In genomic region chr4:123809864-123810263, GRCh38 we compare ENCODE assay signal across 29 cellular contexts.
"Had no signal": no experiment of that assay in that cellular context is flagged by ENCODE, and none has a peak within 500 bp of the region (broad histone marks: within the 10 kb centered on the region; RNA-seq: fewer than 3 reads in every experiment).

No MANE protein-coding gene starts in this region.

- H3K27ac Mint-ChIP-seq: dendritic cell treated with granulocyte-macrophage colony-stimulating factor and Interleukin-4, amounts not matched to agents 40 ng/mL and 50 ng/mL, for 4 days; effector memory CD8-positive, alpha-beta T cell; endodermal cell had no signal

- H3K4me1 ChIP-seq: colonic mucosa had no signal

- H3K27me3 ChIP-seq: colonic mucosa, dorsolateral prefrontal cortex, esophagus muscularis mucosa, esophagus squamous epithelium, foreskin keratinocyte, gastrocnemius medialis, gastroesophageal sphincter, heart left ventricle, heart right ventricle had no signal

- H3K27me3 Mint-ChIP-seq: effector memory CD8-positive, alpha-beta T cell had no signal

- H3K9me3 Mint-ChIP-seq: dendritic cell treated with granulocyte-macrophage colony-stimulating factor and Interleukin-4, amounts not matched to agents 40 ng/mL and 50 ng/mL, for 4 days; effector memory CD8-positive, alpha-beta T cell; endodermal cell had no signal

- H3K4me3 ChIP-seq: colonic mucosa, coronary artery, dorsolateral prefrontal cortex, esophagus muscularis mucosa, esophagus squamous epithelium, gastrocnemius medialis, gastroesophageal sphincter, heart left ventricle, heart right ventricle had no signal

- ATAC-seq: effector memory CD8-positive, alpha-beta T cell; esophagus mucosa; foreskin keratinocyte; gastrocnemius medialis; gastroesophageal sphincter; heart left ventricle; heart right ventricle had no signal

- H3K4me3 Mint-ChIP-seq: dendritic cell treated with granulocyte-macrophage colony-stimulating factor and Interleukin-4, amounts not matched to agents 40 ng/mL and 50 ng/mL, for 4 days; effector memory CD8-positive, alpha-beta T cell; endodermal cell had no signal

- H3K9me3 ChIP-seq: colonic mucosa, esophagus muscularis mucosa, esophagus squamous epithelium, gastrocnemius medialis, gastroesophageal sphincter, heart left ventricle, heart right ventricle had no signal

- H3K4me1 Mint-ChIP-seq: endodermal cell had no signal

- DNase-seq: colonic mucosa; cortex of kidney; dermis blood vessel endothelial cell; dorsolateral prefrontal cortex; effector CD4-positive, alpha-beta T cell; effector CD8-positive, alpha-beta T cell; effector memory CD4-positive, alpha-beta T cell; effector memory CD8-positive, alpha-beta T cell; endodermal cell; erythroblast; esophagus squamous epithelium; foreskin fibroblast; foreskin keratinocyte; foreskin melanocyte; gastrocnemius medialis; glutamatergic neuron; head of caudate nucleus; heart left ventricle; heart right ventricle had no signal

- FAIRE-seq: colon, endometrium, endothelial cell of umbilical vein, frontal cortex had no signal

- H3K36me3 ChIP-seq: colonic mucosa, esophagus muscularis mucosa, esophagus squamous epithelium, gastrocnemius medialis, gastroesophageal sphincter, heart left ventricle, heart right ventricle had no signal

- H3K27ac ChIP-seq: colonic mucosa, coronary artery, dorsolateral prefrontal cortex, epithelial cell of prostate, esophagus muscularis mucosa, esophagus squamous epithelium, foreskin keratinocyte, gastrocnemius medialis, gastroesophageal sphincter, heart left ventricle, heart right ventricle had no signal
